In genomic region chr17:64808178-64808977, GRCh38 we compare ENCODE assay signal across 8 cellular contexts.
DNase-seq lines count a peak whose midpoint lies in the region; ATAC-seq, FAIRE-seq and TF ChIP-seq lines count a peak whose summit lies in the region.
"Not testable (repeated sequence)": the region's sequence is repeated elsewhere in the genome, so short reads cannot be mapped to it uniquely, and the experiment has no call there.

No MANE protein-coding gene starts in this region.

- not testable (repeated sequence) for H3K36me3 ChIP-seq in bronchial epithelial cell (ENCODE audit: control insufficient read depth, insufficient read depth, low read length); lung (ENCODE audit: control insufficient read depth in 2 of 2, insufficient read depth in 2 of 2, low read length in 2 of 2)

- not testable (repeated sequence) for H3K9me3 ChIP-seq in lung (ENCODE audit: control insufficient read depth in 2 of 2, insufficient read depth in 1 of 2, low read length in 1 of 2)

- H3K27me3 ChIP-seq in bronchial epithelial cell (ENCODE audit: control insufficient read depth, insufficient read depth, low read length); lung (ENCODE audit: control insufficient read depth, insufficient read depth): not testable (repeated sequence)

- ATAC-seq in HG03354 (IDR thresholded peaks at IDR 0.05; ENCODE audit: poor library complexity, severe bottlenecking, unreplicated experiment) (peak; percentile 94), lung (ENCODE audit: insufficient read depth, low FRiP score) (peak; percentile 92)

- not testable (repeated sequence) for H3K4me3 ChIP-seq in bronchial epithelial cell (ENCODE audit: low read depth, low read length); lung

- FAIRE-seq in bronchial epithelial cell (lab: Jason Lieb, UNC) = peak; percentile 99

- 25 to 48% methylated on average over 6 to 9 of the region's 9 CpGs for WGBS in lung, 2 donors

- peak overlapping the region in 1 of 2 donors; percentile 64 for H3K27ac ChIP-seq in lung (ENCODE audit: low read depth in 1 of 2, low read length in 1 of 2)

- not testable (repeated sequence) for H3K4me1 ChIP-seq in lung (ENCODE audit: control insufficient read depth in 2 of 2, insufficient read depth in 2 of 2, low read length in 2 of 2)

- not testable (repeated sequence) for TF ChIP-seq CTCF in GM20000 (IDR thresholded peaks at IDR 0.05; ENCODE audit: extremely low read depth, missing control alignments); bronchial epithelial cell (IDR thresholded peaks at IDR 0.05; ENCODE audit: insufficient read depth, low read length, severe bottlenecking); lung (IDR thresholded peaks at IDR 0.05; ENCODE audit: control extremely low read depth, extremely low read depth)

- peak; percentile 54 for DNase-seq in COR-L47 (lab: John Stamatoyannopoulos, UW)
- peak; percentile 34 for DNase-seq in GM20000 (ENCODE audit: low spot score)
- DNase-seq in NCI-H345 (lab: John Stamatoyannopoulos, UW) = peak; percentile 80
- DNase-seq in activated CD4-positive, alpha-beta T cell treated with anti-CD3 and anti-CD28 coated beads for 48 hours = peak; percentile 72
- peak; percentile 64 for DNase-seq in bronchial epithelial cell (ENCODE audit: low read depth)
- peak; percentile 85 for DNase-seq in lung (ENCODE audit: low spot score)
- peak; percentile 18 to 33 for DNase-seq in stimulated activated CD8-positive, alpha-beta memory T cell treated with anti-CD3 and anti-CD28 coated beads, Interleukin-2, amount 100 ng/mL, for 48 hours (ENCODE audit: low read depth in 2 of 2)

Comparison
In these comparisons a context has a peak if more than half of its experiments do, and no peak if none do; other contexts are left out.
1. DNase-seq: peak in every context shown above with its lines; median percentile 85 in lung; 80 in NCI-H345; 72 in activated CD4-positive, alpha-beta T cell treated with anti-CD3 and anti-CD28 coated beads for 48 hours; 64 in bronchial epithelial cell; 54 in COR-L47; 34 in GM20000; 26 in stimulated activated CD8-positive, alpha-beta memory T cell treated with anti-CD3 and anti-CD28 coated beads, Interleukin-2, amount 100 ng/mL, for 48 hours.